ENCODE assay signal across 17 cellular contexts in genomic region chrX:153583433-153583832, GRCh38. TPM values are rescaled to one million over a fixed set of nuclear protein-coding genes. Genes with fewer than 3 reads are reported as not detected.
A peak's percentile ranks its signal among the peaks of the same experiment; 100 is the strongest.
DNase-seq lines count a peak whose midpoint lies in the region; ATAC-seq lines count a peak whose summit lies in the region.
"Had no signal": no experiment of that assay in that cellular context is flagged by ENCODE, and none has a peak within 500 bp of the region (broad histone marks: within the 10 kb centered on the region; RNA-seq: fewer than 3 reads in every experiment).

No MANE protein-coding gene starts in this region.

- no peaks in the 10 kb centered on the region for H3K36me3 Mint-ChIP-seq in activated naive CD8-positive, alpha-beta T cell
- no peaks in the 10 kb centered on the region for H3K36me3 Mint-ChIP-seq in activated naive CD8-positive, alpha-beta T cell treated with anti-CD3 and anti-CD28 coated beads for 36 hours
- peaks cover 11% of the 10 kb centered on the region for H3K36me3 Mint-ChIP-seq in central memory CD8-positive, alpha-beta T cell (ENCODE audit: insufficient read depth)
- H3K36me3 Mint-ChIP-seq in immature natural killer cell, result peaks cover 0 to 3% (median 0%) of the 10 kb centered on the region in 3 donors

- no peaks in the 10 kb centered on the region for H3K9me3 Mint-ChIP-seq in activated naive CD8-positive, alpha-beta T cell (ENCODE audit: low read depth)
- no peaks in the 10 kb centered on the region for H3K9me3 Mint-ChIP-seq in activated naive CD8-positive, alpha-beta T cell treated with anti-CD3 and anti-CD28 coated beads for 36 hours
- H3K9me3 Mint-ChIP-seq in central memory CD8-positive, alpha-beta T cell, result no peaks in the 10 kb centered on the region
- H3K9me3 Mint-ChIP-seq in stimulated activated naive CD8-positive, alpha-beta T cell treated with anti-CD3 and anti-CD28 coated beads, Interleukin-15, amount 100 ng/mL, for 72 hours, result no peaks in the 10 kb centered on the region
- H3K9me3 Mint-ChIP-seq in immature natural killer cell, result no peaks in the 10 kb centered on the region
- H3K9me3 Mint-ChIP-seq: activated T-cell treated with anti-CD3 and anti-CD28 coated beads, Interleukin-2, amount 50 U/mL, for 4 hours had no signal

- peaks cover 16% of the 10 kb centered on the region; the same call in 1 of the 2 replicates for H3K36me3 ChIP-seq in KOPT-K1 (ENCODE audit: insufficient read depth, low read length)
- H3K36me3 ChIP-seq: neural progenitor cell, uterus had no signal

- no peaks in the 10 kb centered on the region for H3K9me3 ChIP-seq in KOPT-K1 (ENCODE audit: insufficient read depth, low read length, poor library complexity, severe bottlenecking)
- H3K9me3 ChIP-seq: body of pancreas, gastrocnemius medialis, uterus had no signal

- no peak for ATAC-seq in central memory CD8-positive, alpha-beta T cell (replicated peaks; ENCODE audit: extremely low read depth, poor library complexity, severe bottlenecking)
- ATAC-seq in stimulated activated naive CD8-positive, alpha-beta T cell treated with anti-CD3 and anti-CD28 coated beads, Interleukin-15, amount 100 ng/mL, for 72 hours, result no peak
- no peak for ATAC-seq in HG03135 (IDR thresholded peaks at IDR 0.05; ENCODE audit: unreplicated experiment)
- ATAC-seq: gastrocnemius medialis had no signal

- no peaks in the 10 kb centered on the region for H3K27me3 Mint-ChIP-seq in activated naive CD8-positive, alpha-beta T cell
- H3K27me3 Mint-ChIP-seq in activated naive CD8-positive, alpha-beta T cell treated with anti-CD3 and anti-CD28 coated beads for 36 hours, result no peaks in the 10 kb centered on the region
- no peaks in the 10 kb centered on the region for H3K27me3 Mint-ChIP-seq in central memory CD8-positive, alpha-beta T cell
- no peaks in the 10 kb centered on the region for H3K27me3 Mint-ChIP-seq in stimulated activated naive CD8-positive, alpha-beta T cell treated with anti-CD3 and anti-CD28 coated beads, Interleukin-15, amount 100 ng/mL, for 72 hours
- H3K27me3 Mint-ChIP-seq in immature natural killer cell (ENCODE audit: low read depth in 3 of 3), result peaks cover 2 to 6% (median 3%) of the 10 kb centered on the region in 3 donors

- peaks cover 26% of the 10 kb centered on the region for H3K4me1 Mint-ChIP-seq in activated naive CD8-positive, alpha-beta T cell (ENCODE audit: low read depth)
- H3K4me1 Mint-ChIP-seq in activated naive CD8-positive, alpha-beta T cell treated with anti-CD3 and anti-CD28 coated beads for 36 hours, result peaks cover 14% of the 10 kb centered on the region
- H3K4me1 Mint-ChIP-seq in central memory CD8-positive, alpha-beta T cell, result peaks cover 15% of the 10 kb centered on the region
- peaks cover 20% of the 10 kb centered on the region for H3K4me1 Mint-ChIP-seq in stimulated activated naive CD8-positive, alpha-beta T cell treated with anti-CD3 and anti-CD28 coated beads, Interleukin-15, amount 100 ng/mL, for 72 hours
- H3K4me1 Mint-ChIP-seq in immature natural killer cell, result peaks cover 7 to 10% of the 10 kb centered on the region in 2 donors

- DNase-seq in activated naive CD8-positive, alpha-beta T cell treated with anti-CD3 and anti-CD28 coated beads for 36 hours, result no peak
- DNase-seq in central memory CD8-positive, alpha-beta T cell (ENCODE audit: low spot score in 2 of 2), result no peak
- no peak for DNase-seq in stimulated activated naive CD8-positive, alpha-beta T cell treated with anti-CD3 and anti-CD28 coated beads, Interleukin-15, amount 100 ng/mL, for 72 hours
- DNase-seq in NCI-H82 (lab: John Stamatoyannopoulos, UW), result no peak
- DNase-seq in immature natural killer cell, result no peak
- DNase-seq: DMS79, gastrocnemius medialis, NCI-H1048, NCI-H1930, uterus had no signal

- peak overlapping the region; percentile 65 for H3K4me3 Mint-ChIP-seq in activated naive CD8-positive, alpha-beta T cell
- H3K4me3 Mint-ChIP-seq in activated naive CD8-positive, alpha-beta T cell treated with anti-CD3 and anti-CD28 coated beads for 36 hours, result no peak overlapping the region
- peak overlapping the region; percentile 30 for H3K4me3 Mint-ChIP-seq in central memory CD8-positive, alpha-beta T cell
- peak overlapping the region; percentile 50 to 61 for H3K4me3 Mint-ChIP-seq in stimulated activated naive CD8-positive, alpha-beta T cell treated with anti-CD3 and anti-CD28 coated beads, Interleukin-15, amount 100 ng/mL, for 72 hours
- H3K4me3 Mint-ChIP-seq in immature natural killer cell, result peak overlapping the region in 2 of 5 donors; percentile 6 to 12
- H3K4me3 Mint-ChIP-seq: neural progenitor cell had no signal

- no peak overlapping the region for H3K27ac Mint-ChIP-seq in activated naive CD8-positive, alpha-beta T cell
- H3K27ac Mint-ChIP-seq in activated naive CD8-positive, alpha-beta T cell treated with anti-CD3 and anti-CD28 coated beads for 36 hours, result no peak overlapping the region
- no peak overlapping the region for H3K27ac Mint-ChIP-seq in central memory CD8-positive, alpha-beta T cell (ENCODE audit: low read depth)
- peak overlapping the region in 1 of 2 donors; percentile 40 for H3K27ac Mint-ChIP-seq in stimulated activated naive CD8-positive, alpha-beta T cell treated with anti-CD3 and anti-CD28 coated beads, Interleukin-15, amount 100 ng/mL, for 72 hours
- H3K27ac Mint-ChIP-seq in immature natural killer cell, result no peak overlapping the region
- H3K27ac Mint-ChIP-seq: progenitor cell of endocrine pancreas had no signal

- H3K27ac ChIP-seq in KOPT-K1 (ENCODE audit: low read depth, low read length, poor library complexity, severe bottlenecking), result peak overlapping the region; percentile 53
- H3K27ac ChIP-seq: body of pancreas, gastrocnemius medialis, neural progenitor cell, uterus had no signal

RNA-seq across cellular contexts. Expression of gene CCNQ, which starts 15.5 kb away (rescaled TPM):
- total RNA-seq in activated naive CD8-positive, alpha-beta T cell treated with anti-CD3 and anti-CD28 coated beads for 36 hours, result 10 to 100 TPM; 24.8 to 25.5 TPM
- polyA plus RNA-seq in immature natural killer cell, result 10 to 100 TPM; 36.7 to 42.8 (median 38.4) TPM
